21 cellular contexts compared by ENCODE assay signal in the genomic region with DNA sequence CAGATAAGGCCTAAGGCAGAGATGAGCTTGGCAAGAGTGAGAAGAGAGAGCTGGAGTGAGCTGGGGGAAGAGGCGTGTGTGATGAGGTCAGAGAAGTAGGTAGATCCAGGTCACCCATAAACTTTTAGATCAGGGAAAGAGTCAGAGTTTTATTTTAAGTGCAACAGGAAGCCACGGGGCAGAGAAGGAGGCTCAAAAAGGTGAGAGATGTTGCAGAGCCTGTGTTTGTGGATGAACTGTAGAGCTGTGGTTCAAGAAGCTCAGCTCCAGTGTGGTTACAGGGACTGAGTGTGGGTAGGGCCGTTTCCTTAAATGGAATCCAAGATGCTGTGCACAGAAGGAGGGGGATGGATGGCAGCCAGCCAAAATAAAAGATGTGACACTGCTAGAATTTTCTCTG.
A peak's percentile ranks its signal among the peaks of the same experiment; 100 is the strongest.
DNase-seq lines count a peak whose midpoint lies in the region; TF ChIP-seq lines count a peak whose summit lies in the region.
"Had no signal": no experiment of that assay in that cellular context is flagged by ENCODE, and none has a peak within 500 bp of the region (broad histone marks: within the 10 kb centered on the region; RNA-seq: fewer than 3 reads in every experiment).

No MANE protein-coding gene starts in this region.

- no peaks in the 10 kb centered on the region for H3K4me1 ChIP-seq in Peyer's patch
- H3K4me1 ChIP-seq: spleen had no signal

- no peak overlapping the region for H3K4me3 Mint-ChIP-seq in T-helper 2 cell treated with Interferon-gamma antibody and Interleukin-4, amounts not matched to agents 5 μg/mL and 100 μg/mL, for 36 hours
- H3K4me3 Mint-ChIP-seq in immature natural killer cell: peak overlapping the region in 1 of 5 donors; percentile 30
- H3K4me3 Mint-ChIP-seq: central memory CD8-positive, alpha-beta T cell; naive thymus-derived CD4-positive, alpha-beta T cell; T-cell had no signal

- no peaks in the 10 kb centered on the region for H3K27me3 ChIP-seq in Peyer's patch

- H3K27ac ChIP-seq in Peyer's patch (no peak overlapping the region), substantia nigra (ENCODE audit: low read depth, low read length, poor library complexity, severe bottlenecking) (no peak overlapping the region)
- H3K27ac ChIP-seq: spleen had no signal

- no peak for TF ChIP-seq POLR2A in Peyer's patch (IDR thresholded peaks at IDR 0.05)

- H3K4me1 Mint-ChIP-seq in T-helper 2 cell treated with Interferon-gamma antibody and Interleukin-4, amounts not matched to agents 5 μg/mL and 100 μg/mL, for 36 hours (ENCODE audit: low read depth): peaks cover 9% of the 10 kb centered on the region
- H3K4me1 Mint-ChIP-seq in immature natural killer cell: peaks cover 8 to 17% of the 10 kb centered on the region in 2 donors

- H3K36me3 ChIP-seq in Peyer's patch: no peaks in the 10 kb centered on the region
- H3K36me3 ChIP-seq: spleen had no signal

- no peak overlapping the region for H3K4me3 ChIP-seq in Peyer's patch
- H3K4me3 ChIP-seq: spleen had no signal

- no peaks in the 10 kb centered on the region for H3K9me3 Mint-ChIP-seq in T-helper 2 cell treated with Interferon-gamma antibody and Interleukin-4, amounts not matched to agents 5 μg/mL and 100 μg/mL, for 36 hours
- peaks cover 0 to 3% (median 0%) of the 10 kb centered on the region in 6 donors for H3K9me3 Mint-ChIP-seq in immature natural killer cell
- H3K9me3 Mint-ChIP-seq: central memory CD8-positive, alpha-beta T cell; T-cell had no signal

- H3K9me3 ChIP-seq in Peyer's patch: no peaks in the 10 kb centered on the region
- H3K9me3 ChIP-seq: Caco-2, spleen had no signal

- H3K36me3 Mint-ChIP-seq in T-helper 2 cell treated with Interferon-gamma antibody and Interleukin-4, amounts not matched to agents 5 μg/mL and 100 μg/mL, for 36 hours (ENCODE audit: low read depth): no peaks in the 10 kb centered on the region
- H3K36me3 Mint-ChIP-seq in immature natural killer cell: no peaks in the 10 kb centered on the region
- H3K36me3 Mint-ChIP-seq: naive thymus-derived CD4-positive, alpha-beta T cell; T-cell had no signal

- DNase-seq in SIG-M5 treated with dmso at 0.1 percent for 504 hours (lab: John Stamatoyannopoulos, UW; ENCODE audit: unreplicated experiment): peak; percentile 18
- no peak for DNase-seq in SIG-M5 (lab: John Stamatoyannopoulos, UW)
- peak; percentile 57 to 68 for DNase-seq in Kasumi-1 (lab: John Stamatoyannopoulos, UW)
- peak; percentile 13 for DNase-seq in T-helper 2 cell treated with Interferon-gamma antibody and Interleukin-4, amounts not matched to agents 5 μg/mL and 100 μg/mL, for 36 hours (ENCODE audit: low spot score)
- DNase-seq in immature natural killer cell: peak in 2 of 3 donors; percentile 1 to 4
- no peak for DNase-seq in NCI-H524 treated with DMSO at 0.1 percent for 48 hours (lab: John Stamatoyannopoulos, UW)
- DNase-seq in Peyer's patch: no peak
- DNase-seq in substantia nigra (lab: John Stamatoyannopoulos, UW): no peak
- DNase-seq: activated CD4-positive, alpha-beta T cell treated with anti-CD3 and anti-CD28 coated beads, Interleukin-2, amount 50 U/mL, for 1 hour; activated naive CD4-positive, alpha-beta T cell; anterior cingulate cortex; Caco-2; Karpas-422; naive thymus-derived CD4-positive, alpha-beta T cell; NCI-H524; retina; SHP77; spleen; stimulated activated CD4-positive, alpha-beta T cell treated with anti-CD3 and anti-CD28 coated beads, Interleukin-4, amount 100 ng/mL, for 24 hours; T-cell had no signal

- no peak overlapping the region for H3K27ac Mint-ChIP-seq in T-helper 2 cell treated with Interferon-gamma antibody and Interleukin-4, amounts not matched to agents 5 μg/mL and 100 μg/mL, for 36 hours
- H3K27ac Mint-ChIP-seq in immature natural killer cell: peak overlapping the region in 1 of 6 donors; percentile 31
- H3K27ac Mint-ChIP-seq: T-cell had no signal

- H3K27me3 Mint-ChIP-seq in T-helper 2 cell treated with Interferon-gamma antibody and Interleukin-4, amounts not matched to agents 5 μg/mL and 100 μg/mL, for 36 hours (ENCODE audit: low read depth): peaks cover 6% of the 10 kb centered on the region
- H3K27me3 Mint-ChIP-seq in immature natural killer cell (ENCODE audit: low read depth in 3 of 3): peaks cover 2 to 7% (median 4%) of the 10 kb centered on the region in 3 donors

- TF ChIP-seq CTCF in Peyer's patch (IDR thresholded peaks at IDR 0.05): no peak

Comparison
In these comparisons a context has a peak if more than half of its experiments do, and no peak if none do; other contexts are left out.
1. DNase-seq: peak in SIG-M5 treated with dmso at 0.1 percent for 504 hours (single experiment), Kasumi-1 (2 of 2), T-helper 2 cell treated with Interferon-gamma antibody and Interleukin-4, amounts not matched to agents 5 μg/mL and 100 μg/mL, for 36 hours (single experiment) and immature natural killer cell (2 of 3); none in SIG-M5 (single experiment), NCI-H524 treated with DMSO at 0.1 percent for 48 hours (single experiment), Peyer's patch (0 of 3) and substantia nigra (0 of 49).